In genomic region chr6:169701953-169702639, GRCh38 we compare ENCODE assay signal across 8 cellular contexts. TPM values are rescaled to one million over a fixed set of nuclear protein-coding genes. Genes with fewer than 3 reads are reported as not detected.
A peak's percentile ranks its signal among the peaks of the same experiment; 100 is the strongest.
DNase-seq lines count a peak whose midpoint lies in the region; ATAC-seq and TF ChIP-seq lines count a peak whose summit lies in the region.

C6orf120 (plus strand) TSS chr6:169702126; CDS start chr6:169702460, 334 bp downstream.
WDR27 (minus strand) TSS chr6:169702029; CDS start chr6:169689005, 13,024 bp downstream.

- POLR2A ChIA-PET in Panc1 (lab: Charles Lee), result interaction anchor here (2.2 kb wide), 1 partner anchor 20 kb away, joined by 5 read pairs; no protein-coding TSS in a partner anchor

- BruUV-seq in Panc1 (replicated peaks; lab: Mats Ljungman, UMichigan), result no TSS peak

- intact Hi-C loops in Panc1 (cut with micrococcal nuclease; ENCODE audit: unreplicated experiment), result loop anchor here (5.0 kb wide), 1 partner anchor 745 kb away; no protein-coding TSS in a partner anchor
- intact Hi-C loops in esophagus muscularis mucosa (cut with DNase I), result loop anchor here (2.0 kb wide), 2 partner anchors 21 to 49 kb away; partner anchors contain the start of genes DYNLT2 and ERMARD

- H3K4me3 ChIP-seq in Panc1 (ENCODE audit: low read depth in 2 of 2, low read length in 2 of 2) (peak within 1 kb of the TSS; percentile 85 to 100), esophagus muscularis mucosa (peak within 1 kb of the TSS; percentile 83 to 99 (median 96))

- WGBS in esophagus muscularis mucosa, result no CpG with 5 or more reads among the region's 73 CpGs

- DNase-seq in DMS53 treated with DMSO at 0.1 percent for 48 hours (lab: John Stamatoyannopoulos, UW; ENCODE audit: unreplicated experiment), result peak; percentile 86
- peak; percentile 88 for DNase-seq in KG1 (lab: John Stamatoyannopoulos, UW)
- no peak for DNase-seq in Panc1 (ENCODE audit: low read depth, low spot score)
- DNase-seq in activated T-cell treated with anti-CD3 and anti-CD28 coated beads, Interleukin-2, amount 50 U/mL, for 48 hours, result peak; percentile 98 to 99
- peak; percentile 99 for DNase-seq in esophagus muscularis mucosa (ENCODE audit: extremely low spot score)
- DNase-seq in myocyte (ENCODE audit: low read depth), result peak; percentile 98
- DNase-seq in stimulated activated CD8-positive, alpha-beta memory T cell treated with anti-CD3 and anti-CD28 coated beads, Interleukin-7, amount 100 ng/mL, for 48 hours (ENCODE audit: extremely low read depth in 1 of 2, low read depth in 1 of 2), result peak; percentile 94 to 98

- H3K36me3 ChIP-seq in Panc1 (ENCODE audit: control insufficient read depth, insufficient read depth, low read length) (peaks cover 41% of the 10 kb centered on the region), esophagus muscularis mucosa (peaks cover 0 to 17% (median 12%) of the 10 kb centered on the region in 4 donors)

- no peak for TF ChIP-seq EP300 in esophagus muscularis mucosa (IDR thresholded peaks at IDR 0.05)

- CTCF ChIA-PET in Panc1 (lab: Charles Lee), result no interaction called here

- TF ChIP-seq CTCF in Panc1 (IDR thresholded peaks at IDR 0.05), result no peak
- peak in 1 of 3 experiments; percentile 15 for TF ChIP-seq CTCF in esophagus muscularis mucosa (IDR thresholded peaks at IDR 0.05)

- in situ Hi-C loops in Panc1 (cut with HindIII; ENCODE audit: low pct_unique_long_range_greater_than_20kb, low sequenced_read_pairs), result no loop called here

- H3K27ac ChIP-seq in Panc1 (ENCODE audit: low read length) (peak within 1 kb of the TSS; percentile 97), esophagus muscularis mucosa (replicated peaks in 1 of 4) (peak within 1 kb of the TSS; percentile 96 to 99 (median 96))

- ATAC-seq in GM21723 (IDR thresholded peaks at IDR 0.05; ENCODE audit: unreplicated experiment), result peak; percentile 93
- peak; percentile 97 for ATAC-seq in Panc1

- no peaks in the 10 kb centered on the region for H3K27me3 ChIP-seq in Panc1 (ENCODE audit: control insufficient read depth, insufficient read depth, low read length)
- no peaks in the 10 kb centered on the region for H3K27me3 ChIP-seq in esophagus muscularis mucosa

- peaks cover 32% of the 10 kb centered on the region for H3K4me1 ChIP-seq in Panc1 (ENCODE audit: control insufficient read depth, insufficient read depth, low read length)
- H3K4me1 ChIP-seq in esophagus muscularis mucosa, result peaks cover 30 to 63% (median 48%) of the 10 kb centered on the region in 4 donors

- peak; percentile 82 for TF ChIP-seq POLR2A in esophagus muscularis mucosa (IDR thresholded peaks at IDR 0.05; ENCODE audit: low read depth)

- no peaks in the 10 kb centered on the region for H3K9me3 ChIP-seq in Panc1 (ENCODE audit: control insufficient read depth, insufficient read depth, low read depth, low read length)
- no peaks in the 10 kb centered on the region for H3K9me3 ChIP-seq in esophagus muscularis mucosa

RNA-seq across cellular contexts. Expression of gene C6orf120, which starts in this region (rescaled TPM):
- 31.5 TPM for total RNA-seq in Panc1 (2021; ENCODE audit: unreplicated experiment)
- polyA plus RNA-seq in Panc1 (2012; ENCODE audit: insufficient read length), result 31.3 TPM
- 10 to 100 TPM; 25.3 to 35.6 (median 31.2) TPM for total RNA-seq in esophagus muscularis mucosa
- total RNA-seq in myocyte, result 49.3 and 52.7 TPM in 2 replicates
- polyA plus RNA-seq in myocyte (2012), result 17.9 TPM

RNA-seq across cellular contexts. Expression of gene WDR27, which starts in this region (rescaled TPM):
- total RNA-seq in Panc1 (2021; ENCODE audit: unreplicated experiment) (56.3 TPM), esophagus muscularis mucosa (10 to 100 TPM in 3 of 4 donors, 1 to 10 TPM in 1; 9.3 to 18.4 (median 14.4) TPM), myocyte (27.0 and 35.4 TPM in 2 replicates)
- 45.5 TPM for polyA plus RNA-seq in Panc1 (2012; ENCODE audit: insufficient read length)
- 27.8 TPM for polyA plus RNA-seq in myocyte (2012)
